Comparison of ENCODE assay signal across 9 cellular contexts in the genomic region with DNA sequence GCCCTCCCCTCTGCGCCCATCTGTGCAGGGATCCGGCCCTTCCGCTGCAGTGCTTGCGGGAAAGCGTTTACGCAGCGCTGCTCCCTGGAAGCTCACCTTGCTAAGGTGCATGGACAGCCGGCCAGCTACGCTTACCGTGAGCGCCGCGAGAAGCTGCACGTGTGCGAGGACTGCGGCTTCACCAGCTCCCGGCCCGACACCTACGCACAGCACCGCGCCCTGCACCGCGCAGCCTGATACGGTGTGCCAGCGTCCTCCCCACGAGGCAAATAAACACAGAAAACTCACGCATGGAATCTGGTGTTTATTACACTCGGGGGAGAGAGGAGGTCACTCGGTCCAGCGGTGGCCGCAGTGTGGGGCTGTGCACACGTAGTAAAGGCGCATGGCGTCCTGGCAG. TPM values are rescaled to one million over a fixed set of nuclear protein-coding genes. Genes with fewer than 3 reads are reported as not detected.
DNase-seq lines count a peak whose midpoint lies in the region; ATAC-seq and TF ChIP-seq lines count a peak whose summit lies in the region.
"Had no signal": no experiment of that assay in that cellular context is flagged by ENCODE, and none has a peak within 500 bp of the region (broad histone marks: within the 10 kb centered on the region; RNA-seq: fewer than 3 reads in every experiment).

No MANE protein-coding gene starts in this region.

- H3K4me1 Mint-ChIP-seq in CD8-positive, alpha-beta T cell (ENCODE audit: low read depth) = peaks cover 38% of the 10 kb centered on the region

- CTCF ChIA-PET in CD8-positive, alpha-beta T cell (lab: Charles Lee) = interaction anchor here (1.0 kb wide), 1 partner anchor 53 kb away, joined by 3 read pairs; no protein-coding TSS in a partner anchor

- no peak for ATAC-seq in CD8-positive, alpha-beta T cell
- ATAC-seq in GM19351 (IDR thresholded peaks at IDR 0.05; ENCODE audit: unreplicated experiment) (no peak), GM18873 (IDR thresholded peaks at IDR 0.05; ENCODE audit: low FRiP score, unreplicated experiment) (no peak)

- no peak for TF ChIP-seq CTCF in CD8-positive, alpha-beta T cell (IDR thresholded peaks at IDR 0.05)
- TF ChIP-seq CTCF in dorsolateral prefrontal cortex (IDR thresholded peaks at IDR 0.05 in 54 of 56, conservative IDR thresholded peaks at IDR 0.05 in 2 of 56; ENCODE audit: low read depth in 1 of 56, partially characterized antibody in 56 of 56) = no peak

- H3K4me3 Mint-ChIP-seq in CD8-positive, alpha-beta T cell = peak overlapping the region; percentile 92

- H3K27me3 ChIP-seq in CD8-positive, alpha-beta T cell (ENCODE audit: insufficient read depth, low read length) = no peaks in the 10 kb centered on the region
- H3K27me3 ChIP-seq in NT2/D1 (ENCODE audit: insufficient read depth, insufficient read length) (no peaks in the 10 kb centered on the region), dorsolateral prefrontal cortex (no peaks in the 10 kb centered on the region), neuron (ENCODE audit: insufficient read depth, low read length) (no peaks in the 10 kb centered on the region)

- peaks cover 19% of the 10 kb centered on the region for H3K36me3 ChIP-seq in CD8-positive, alpha-beta T cell (ENCODE audit: insufficient read depth, low read length)
- H3K36me3 ChIP-seq in NT2/D1 (ENCODE audit: insufficient read depth, insufficient read length, low read length) (peaks cover 34% of the 10 kb centered on the region), neuron (ENCODE audit: insufficient read depth, low read length) (peaks cover 37% of the 10 kb centered on the region)

- intact Hi-C loops in CD8-positive, alpha-beta T cell (cut with DNase I, micrococcal nuclease) = loop anchor here (10.0 kb wide), 3 partner anchors 179 to 961 kb away; partner anchors contain the start of genes IGFLR1 (in 1 of the 2), LIN37 (in 1 of the 2), LRFN3 (in 1 of the 2) and PSENEN (in 1 of the 2)
- intact Hi-C loops in dorsolateral prefrontal cortex (cut with DNase I) = no loop called here

- H3K27ac Mint-ChIP-seq in CD8-positive, alpha-beta T cell = peak overlapping the region; percentile 97

- peaks cover 45% of the 10 kb centered on the region for H3K36me3 Mint-ChIP-seq in CD8-positive, alpha-beta T cell

- no peak for DNase-seq in CD8-positive, alpha-beta T cell
- DNase-seq in NT2/D1 (ENCODE audit: low read depth, low spot score) (no peak), dorsolateral prefrontal cortex (no peak), Kasumi-1 (lab: John Stamatoyannopoulos, UW) (no peak), KBM-7 (no peak)

- peaks cover 18% of the 10 kb centered on the region for H3K4me1 ChIP-seq in CD8-positive, alpha-beta T cell (ENCODE audit: insufficient read depth, low read length)
- H3K4me1 ChIP-seq in NT2/D1 (ENCODE audit: insufficient read depth, insufficient read length) (peaks cover 17% of the 10 kb centered on the region), neuron (ENCODE audit: insufficient read depth, low read length) (peaks cover 24% of the 10 kb centered on the region)

- H3K4me3 ChIP-seq in CD8-positive, alpha-beta T cell (ENCODE audit: low read depth, low read length) = peak overlapping the region; percentile 71
- peak overlapping the region; percentile 78 for H3K4me3 ChIP-seq in NT2/D1 (ENCODE audit: insufficient read length, low read depth)
- H3K4me3 ChIP-seq in dorsolateral prefrontal cortex = peak overlapping the region; percentile 61 to 98 (median 92)
- peak overlapping the region; percentile 84 for H3K4me3 ChIP-seq in neuron (ENCODE audit: low read length)

- H2AFZ ChIP-seq in neuron (ENCODE audit: low read depth, low read length) = no peak overlapping the region

- H3K27me3 Mint-ChIP-seq in CD8-positive, alpha-beta T cell (ENCODE audit: low read depth) = no peaks in the 10 kb centered on the region

- H3K27ac ChIP-seq in CD8-positive, alpha-beta T cell (ENCODE audit: low read depth, low read length) = no peak overlapping the region
- H3K27ac ChIP-seq in dorsolateral prefrontal cortex = peak overlapping the region in 45 of 59 donors; percentile 75 to 99 (median 95)

- POLR2A ChIA-PET in CD8-positive, alpha-beta T cell (lab: Charles Lee) = interaction anchor here (0.6 to 3.2 kb wide), 3 partner anchors 16 to 102 kb away, joined by 3 to 17 read pairs (median 3); partner anchors contain the start of genes THAP8, ZNF146 and ZNF565

- no peaks in the 10 kb centered on the region for H3K9me3 Mint-ChIP-seq in CD8-positive, alpha-beta T cell

- H3K9ac ChIP-seq in NT2/D1 (ENCODE audit: insufficient read length, low read depth) = peak overlapping the region; percentile 91

- H3K9me3 ChIP-seq in CD8-positive, alpha-beta T cell (ENCODE audit: low read length) = no peaks in the 10 kb centered on the region
- no peaks in the 10 kb centered on the region for H3K9me3 ChIP-seq in NT2/D1 (ENCODE audit: insufficient read depth, low read length)
- H3K9me3 ChIP-seq in neuron (ENCODE audit: low read length) = no peaks in the 10 kb centered on the region

- in situ Hi-C loops in KBM-7 (cut with MboI; ENCODE audit: low pct_unique_long_range_greater_than_20kb, low sequenced_read_pairs) = no loop called here

RNA-seq across cellular contexts. Expression of gene POLR2I, which starts 1.2 kb away (rescaled TPM):
- total RNA-seq in CD8-positive, alpha-beta T cell = 10 to 100 TPM; 27.4 to 34.7 TPM
- total RNA-seq in dorsolateral prefrontal cortex = 100 to 1,000 TPM in 77 of 120 experiments, 10 to 100 TPM in 43; 61.9 to 165 (median 106) TPM

RNA-seq across cellular contexts. Expression of gene TBCB, which starts 1.8 kb away (rescaled TPM):
- total RNA-seq in CD8-positive, alpha-beta T cell = 10 to 100 TPM; 69.7 to 71.2 TPM
- 100 to 1,000 TPM; 145 to 409 (median 268) TPM for total RNA-seq in dorsolateral prefrontal cortex

RNA-seq across cellular contexts. Expression of gene OVOL3, which starts 2.5 kb away (rescaled TPM):
- total RNA-seq in CD8-positive, alpha-beta T cell = not detected
- not detected for total RNA-seq in dorsolateral prefrontal cortex
- total RNA-seq: frontal cortex had no signal

RNA-seq across cellular contexts. Expression of gene CAPNS1, which starts 26.4 kb away (rescaled TPM):
- 100 to 1,000 TPM; 141 to 146 TPM for total RNA-seq in CD8-positive, alpha-beta T cell
- total RNA-seq in dorsolateral prefrontal cortex = 100 to 1,000 TPM; 254 to 668 (median 504) TPM

RNA-seq across cellular contexts. Expression of gene COX7A1, which starts 38.8 kb away (rescaled TPM):
- not detected for total RNA-seq in CD8-positive, alpha-beta T cell
- 100 to 1,000 TPM in 85 of 120 experiments, 10 to 100 TPM in 35; 37.0 to 216 (median 117) TPM for total RNA-seq in dorsolateral prefrontal cortex

Comparison
In these comparisons a context has a peak if more than half of its experiments do, and no peak if none do; other contexts are left out.
1. intact Hi-C loops: an anchor here in CD8-positive, alpha-beta T cell (10.0 kb wide); none called in dorsolateral prefrontal cortex.